ENCODE assay signal across 8 cellular contexts in genomic region chr20:25863536-25864325, GRCh38.
DNase-seq lines count a peak whose midpoint lies in the region; ATAC-seq and TF ChIP-seq lines count a peak whose summit lies in the region.

No MANE protein-coding gene starts in this region.

- intact Hi-C loops in activated T-helper 1 cell treated with anti-CD3 and anti-CD28 coated beads, Interleukin-12 subunit alpha, Interleukin-12 subunit beta, Interleukin-2, Interleukin-4 antibody, amounts not matched to agents 30 ng/mL and 10 ng/mL and 1 ng/mL, durations not matched to agents 14 hours and 24 hours and 36 hours (cut with micrococcal nuclease): no loop called here
- intact Hi-C loops in tibial artery (cut with DNase I; ENCODE audit: low total_unique reads): no loop called here

- H3K4me1 Mint-ChIP-seq in activated T-cell treated with anti-CD3 and anti-CD28 coated beads, Interleukin-2, amount 50 U/mL, for 72 hours (ENCODE audit: low read depth): peaks cover 50% of the 10 kb centered on the region
- peaks cover 73% of the 10 kb centered on the region for H3K4me1 Mint-ChIP-seq in activated T-helper 1 cell treated with anti-CD3 and anti-CD28 coated beads, Interleukin-12 subunit alpha, Interleukin-12 subunit beta, Interleukin-2, Interleukin-4 antibody, amounts not matched to agents 30 ng/mL and 10 ng/mL and 1 ng/mL, durations not matched to agents 14 hours and 24 hours and 36 hours (ENCODE audit: low read depth)

- no peaks in the 10 kb centered on the region for H3K9me3 Mint-ChIP-seq in activated T-cell treated with anti-CD3 and anti-CD28 coated beads, Interleukin-2, amount 50 U/mL, for 72 hours
- no peaks in the 10 kb centered on the region for H3K9me3 Mint-ChIP-seq in activated T-helper 1 cell treated with anti-CD3 and anti-CD28 coated beads, Interleukin-12 subunit alpha, Interleukin-12 subunit beta, Interleukin-2, Interleukin-4 antibody, amounts not matched to agents 30 ng/mL and 10 ng/mL and 1 ng/mL, durations not matched to agents 14 hours and 24 hours and 36 hours

- H3K36me3 ChIP-seq in tibial artery: no peaks in the 10 kb centered on the region

- H3K9me3 ChIP-seq in tibial artery: no peaks in the 10 kb centered on the region

- TF ChIP-seq CTCF in tibial artery (IDR thresholded peaks at IDR 0.05): no peak

- H3K27me3 Mint-ChIP-seq in activated T-cell treated with anti-CD3 and anti-CD28 coated beads, Interleukin-2, amount 50 U/mL, for 72 hours (ENCODE audit: low read depth): peaks cover 91% of the 10 kb centered on the region
- peaks cover 69% of the 10 kb centered on the region for H3K27me3 Mint-ChIP-seq in activated T-helper 1 cell treated with anti-CD3 and anti-CD28 coated beads, Interleukin-12 subunit alpha, Interleukin-12 subunit beta, Interleukin-2, Interleukin-4 antibody, amounts not matched to agents 30 ng/mL and 10 ng/mL and 1 ng/mL, durations not matched to agents 14 hours and 24 hours and 36 hours (ENCODE audit: insufficient read depth)

- H3K27ac ChIP-seq in tibial artery: peak overlapping the region in 1 of 2 donors; percentile 31

- no peak for DNase-seq in activated T-cell treated with anti-CD3 and anti-CD28 coated beads, Interleukin-2, amount 50 U/mL, for 72 hours
- DNase-seq in activated T-cell treated with anti-CD3 and anti-CD28 coated beads for 4 hours (no peak), kidney tubule cell (ENCODE audit: low spot score) (peak; percentile 24), tibial artery (no peak), middle frontal gyrus (ENCODE audit: extremely low spot score, low spot score) (no peak)
- no peak for DNase-seq in activated T-helper 1 cell treated with anti-CD3 and anti-CD28 coated beads, Interleukin-12 subunit alpha, Interleukin-12 subunit beta, Interleukin-2, Interleukin-4 antibody, amounts not matched to agents 30 ng/mL and 10 ng/mL and 1 ng/mL, durations not matched to agents 14 hours and 24 hours and 36 hours (ENCODE audit: low spot score)

- H3K4me3 ChIP-seq in tibial artery: peak overlapping the region; percentile 45 to 55

- peaks cover 3 to 6% of the 10 kb centered on the region in 2 donors for H3K36me3 Mint-ChIP-seq in activated T-cell treated with anti-CD3 and anti-CD28 coated beads, Interleukin-2, amount 50 U/mL, for 72 hours (ENCODE audit: insufficient read depth in 2 of 2)
- no peaks in the 10 kb centered on the region for H3K36me3 Mint-ChIP-seq in activated T-helper 1 cell treated with anti-CD3 and anti-CD28 coated beads, Interleukin-12 subunit alpha, Interleukin-12 subunit beta, Interleukin-2, Interleukin-4 antibody, amounts not matched to agents 30 ng/mL and 10 ng/mL and 1 ng/mL, durations not matched to agents 14 hours and 24 hours and 36 hours (ENCODE audit: low read depth)

- no peak overlapping the region for H3K27ac Mint-ChIP-seq in activated T-cell treated with anti-CD3 and anti-CD28 coated beads, Interleukin-2, amount 50 U/mL, for 72 hours
- H3K27ac Mint-ChIP-seq in activated T-helper 1 cell treated with anti-CD3 and anti-CD28 coated beads, Interleukin-12 subunit alpha, Interleukin-12 subunit beta, Interleukin-2, Interleukin-4 antibody, amounts not matched to agents 30 ng/mL and 10 ng/mL and 1 ng/mL, durations not matched to agents 14 hours and 24 hours and 36 hours: peak overlapping the region; percentile 44

- no peak for ATAC-seq in activated T-cell treated with anti-CD3 and anti-CD28 coated beads, Interleukin-2, amount 50 U/mL, for 72 hours (replicated peaks in 1 of 2)
- ATAC-seq in HG02885 (IDR thresholded peaks at IDR 0.05; ENCODE audit: poor library complexity, unreplicated experiment) (no peak), GM21447 (IDR thresholded peaks at IDR 0.05; ENCODE audit: unreplicated experiment) (no peak)

- peaks cover 0 to 64% (median 47%) of the 10 kb centered on the region in 4 donors for H3K4me1 ChIP-seq in tibial artery

- H3K27me3 ChIP-seq in tibial artery: no peaks in the 10 kb centered on the region

- peak overlapping the region; percentile 68 to 76 for H3K4me3 Mint-ChIP-seq in activated T-cell treated with anti-CD3 and anti-CD28 coated beads, Interleukin-2, amount 50 U/mL, for 72 hours
- H3K4me3 Mint-ChIP-seq in activated T-helper 1 cell treated with anti-CD3 and anti-CD28 coated beads, Interleukin-12 subunit alpha, Interleukin-12 subunit beta, Interleukin-2, Interleukin-4 antibody, amounts not matched to agents 30 ng/mL and 10 ng/mL and 1 ng/mL, durations not matched to agents 14 hours and 24 hours and 36 hours: peak overlapping the region; percentile 33
